ENCODE assay signal across 19 cellular contexts in the genomic region with DNA sequence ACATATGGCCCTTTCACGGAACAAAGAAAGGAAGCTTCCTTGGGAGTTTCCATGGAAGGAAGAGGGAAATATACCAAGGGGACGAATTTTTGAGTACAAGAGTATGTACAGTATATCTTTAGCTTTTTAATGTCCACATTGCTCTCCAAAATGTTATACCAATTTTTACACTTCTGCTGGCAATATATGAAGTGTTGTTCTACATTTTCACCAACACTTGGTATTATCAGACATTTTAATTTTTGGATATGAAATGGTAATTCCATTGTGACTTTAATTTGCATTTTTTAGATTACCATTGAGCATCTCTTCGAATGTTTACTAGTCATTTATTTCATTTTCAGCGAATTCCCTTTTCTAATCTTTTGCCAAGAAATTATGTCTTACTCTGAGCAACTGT.
"Had no signal": no experiment of that assay in that cellular context is flagged by ENCODE, and none has a peak within 500 bp of the region (broad histone marks: within the 10 kb centered on the region; RNA-seq: fewer than 3 reads in every experiment).

No MANE protein-coding gene starts in this region.

- H3K9me3 ChIP-seq: right lobe of liver, stomach, thoracic aorta had no signal

- H3K9me3 Mint-ChIP-seq: activated CD4-positive, alpha-beta T cell treated with anti-CD3 and anti-CD28 coated beads, Interleukin-2, amount 10 ng/mL, durations not matched to agents 24 days and 14 days; activated naive CD4-positive, alpha-beta T cell treated with anti-CD3 and anti-CD28 coated beads, Interleukin-2, amount 50 U/mL, for 24 hours; naive thymus-derived CD8-positive, alpha-beta T cell; T-helper 2 cell treated with Interferon-gamma antibody and Interleukin-4, amounts not matched to agents 5 μg/mL and 100 μg/mL, for 36 hours had no signal

- H3K4me3 Mint-ChIP-seq: activated CD4-positive, alpha-beta T cell treated with anti-CD3 and anti-CD28 coated beads, Interleukin-2, amount 10 ng/mL, durations not matched to agents 24 days and 14 days; activated CD8-positive, alpha-beta T cell treated with anti-CD3 and anti-CD28 coated beads, Interleukin-2, amount 10 ng/mL, durations not matched to agents 7 days and 5 days; activated naive CD4-positive, alpha-beta T cell treated with anti-CD3 and anti-CD28 coated beads, Interleukin-2, amount 50 U/mL, for 24 hours; naive thymus-derived CD8-positive, alpha-beta T cell; T-helper 2 cell treated with Interferon-gamma antibody and Interleukin-4, amounts not matched to agents 5 μg/mL and 100 μg/mL, for 36 hours had no signal

- H3K27me3 ChIP-seq: foreskin keratinocyte, right lobe of liver, stomach had no signal

- DNase-seq: activated CD4-positive, alpha-beta T cell treated with anti-CD3 and anti-CD28 coated beads, Interleukin-2, amount 10 ng/mL, durations not matched to agents 24 days and 14 days; activated CD4-positive, CD25-positive, alpha-beta regulatory T cell; activated CD8-positive, alpha-beta memory T cell treated with anti-CD3 and anti-CD28 coated beads, Interleukin-2, amount 50 U/mL, for 4 hours; activated CD8-positive, alpha-beta T cell treated with anti-CD3 and anti-CD28 coated beads, Interleukin-2, amount 10 ng/mL, durations not matched to agents 7 days and 5 days; activated effector memory CD4-positive, alpha-beta T cell treated with anti-CD3 and anti-CD28 coated beads, Interleukin-2, amount 50 U/mL, for 16 hours; activated T-cell treated with anti-CD3 and anti-CD28 coated beads, Interleukin-2, amount 50 U/mL, for 48 hours; left cardiac atrium; naive thymus-derived CD8-positive, alpha-beta T cell; occipital lobe; right lobe of liver; stimulated activated CD4-positive, alpha-beta T cell treated with anti-CD3 and anti-CD28 coated beads, Interleukin-1b, Interleukin-23, amount 100 ng/mL, for 48 hours; stomach; SW 1271 had no signal

- H3K36me3 Mint-ChIP-seq: naive thymus-derived CD8-positive, alpha-beta T cell had no signal

- H3K36me3 ChIP-seq: right lobe of liver, stomach, thoracic aorta had no signal

- H3K27ac ChIP-seq: foreskin keratinocyte, right lobe of liver had no signal

- ATAC-seq: activated CD8-positive, alpha-beta T cell treated with anti-CD3 and anti-CD28 coated beads, Interleukin-2, amount 10 ng/mL, durations not matched to agents 7 days and 5 days; naive thymus-derived CD8-positive, alpha-beta T cell; right lobe of liver had no signal

- H3K27me3 Mint-ChIP-seq: activated naive CD4-positive, alpha-beta T cell treated with anti-CD3 and anti-CD28 coated beads, Interleukin-2, amount 50 U/mL, for 24 hours; naive thymus-derived CD8-positive, alpha-beta T cell; progenitor cell of endocrine pancreas had no signal

- H3K4me1 ChIP-seq: right lobe of liver had no signal

- H3K4me3 ChIP-seq: lung, right lobe of liver, stomach, thoracic aorta had no signal

- H3K27ac Mint-ChIP-seq: activated CD4-positive, alpha-beta T cell treated with anti-CD3 and anti-CD28 coated beads, Interleukin-2, amount 10 ng/mL, durations not matched to agents 24 days and 14 days; activated CD8-positive, alpha-beta T cell treated with anti-CD3 and anti-CD28 coated beads, Interleukin-2, amount 10 ng/mL, durations not matched to agents 7 days and 5 days; activated naive CD4-positive, alpha-beta T cell treated with anti-CD3 and anti-CD28 coated beads, Interleukin-2, amount 50 U/mL, for 24 hours; naive thymus-derived CD8-positive, alpha-beta T cell; progenitor cell of endocrine pancreas; T-helper 2 cell treated with Interferon-gamma antibody and Interleukin-4, amounts not matched to agents 5 μg/mL and 100 μg/mL, for 36 hours had no signal
